9 cellular contexts compared by ENCODE assay signal in the genomic region with DNA sequence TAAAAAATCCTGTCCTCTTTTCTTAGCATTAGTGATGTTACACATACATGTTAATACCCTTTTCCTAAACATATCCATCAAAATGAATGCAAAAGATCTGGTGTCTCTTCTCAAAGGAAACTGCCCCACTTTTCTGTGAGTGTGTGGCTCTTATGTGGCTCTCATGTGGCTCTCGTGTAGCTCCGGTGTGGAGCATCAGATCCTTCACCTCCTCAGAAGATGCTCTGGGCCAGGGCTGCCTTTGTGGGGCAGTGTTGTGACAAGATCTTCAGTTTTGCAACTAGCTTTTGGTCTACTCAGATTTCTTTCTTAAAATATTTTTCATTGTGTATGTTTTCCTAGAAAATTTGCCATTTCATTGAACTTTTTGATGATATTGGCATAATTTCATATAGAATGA. TPM values are rescaled to one million over a fixed set of nuclear protein-coding genes. Genes with fewer than 3 reads are reported as not detected.
DNase-seq lines count a peak whose midpoint lies in the region; ATAC-seq and TF ChIP-seq lines count a peak whose summit lies in the region.
"Had no signal": no experiment of that assay in that cellular context is flagged by ENCODE, and none has a peak within 500 bp of the region (broad histone marks: within the 10 kb centered on the region; RNA-seq: fewer than 3 reads in every experiment).

No MANE protein-coding gene starts in this region.

- H4K91ac ChIP-seq in neuronal stem cell (ENCODE audit: low read depth, low read length, poor library complexity) = no peak overlapping the region

- H3K4ac ChIP-seq in neuronal stem cell (ENCODE audit: low read length) = no peak overlapping the region

- no peaks in the 10 kb centered on the region for H3K36me3 ChIP-seq in MG63
- no peaks in the 10 kb centered on the region for H3K36me3 ChIP-seq in brain microvascular endothelial cell (replicated peaks)
- H3K36me3 ChIP-seq in mucosa of descending colon (ENCODE audit: low read depth) = no peaks in the 10 kb centered on the region
- H3K36me3 ChIP-seq in neuronal stem cell (replicated peaks in 1 of 2; ENCODE audit: control insufficient read depth in 2 of 2, insufficient read depth in 2 of 2, low read length in 2 of 2) = no peaks in the 10 kb centered on the region

- no peak overlapping the region for H3K9ac ChIP-seq in neuronal stem cell (ENCODE audit: low read depth, low read length, poor library complexity)
- H3K9ac ChIP-seq: KMS-11 had no signal

- no peak overlapping the region for H2BK5ac ChIP-seq in neuronal stem cell (ENCODE audit: low read length)

- no peak overlapping the region for H2AK5ac ChIP-seq in neuronal stem cell (ENCODE audit: low read depth, low read length)

- no peak overlapping the region for H3K23ac ChIP-seq in neuronal stem cell (ENCODE audit: low read depth, low read length, poor library complexity)

- no peaks in the 10 kb centered on the region for H3K4me1 ChIP-seq in mucosa of descending colon (ENCODE audit: low read depth)
- peaks cover 0 to 3% of the 10 kb centered on the region in 2 donors for H3K4me1 ChIP-seq in neuronal stem cell (ENCODE audit: control insufficient read depth in 2 of 2, insufficient read depth in 1 of 2, low read depth in 1 of 2, low read length in 2 of 2)

- no peak overlapping the region for H2BK120ac ChIP-seq in neuronal stem cell (ENCODE audit: low read depth, low read length)

- H3K79me1 ChIP-seq in neuronal stem cell (ENCODE audit: low read depth, low read length) = no peaks in the 10 kb centered on the region

- no peak overlapping the region for H2BK12ac ChIP-seq in neuronal stem cell (ENCODE audit: low read length)

- no peak overlapping the region for H2AFZ ChIP-seq in neuronal stem cell (ENCODE audit: low read length)

- WGBS in neuronal stem cell (ENCODE audit: extremely low coverage in 2 of 2, insufficient read length in 2 of 2, insufficient replicate concordance in 1 of 2), 2 donors = no CpG with 5 or more reads among the region's 2 CpGs

- H3K14ac ChIP-seq in neuronal stem cell (ENCODE audit: low read length) = no peak overlapping the region

- intact Hi-C loops in mucosa of descending colon (cut with DNase I, micrococcal nuclease) = no loop called here

- no peak overlapping the region for H3K18ac ChIP-seq in neuronal stem cell (ENCODE audit: low read length)

- H4K8ac ChIP-seq in neuronal stem cell (ENCODE audit: low read depth, low read length) = no peak overlapping the region

- DNase-seq in Daoy (ENCODE audit: low read depth) (peak; percentile 27), MG63 (peak; percentile 19), brain microvascular endothelial cell (peak; percentile 28), mucosa of descending colon (peak in 1 of 3 donors; percentile 19), OCI-M2 (lab: John Stamatoyannopoulos, UW; ENCODE audit: unreplicated experiment) (no peak), neuronal stem cell (ENCODE audit: low spot score) (no peak), NCI-H146 (lab: John Stamatoyannopoulos, UW) (no peak)

- TF ChIP-seq CTCF in brain microvascular endothelial cell (IDR thresholded peaks at IDR 0.05; ENCODE audit: low read depth, low read length, missing control alignments) = peak; percentile 66
- TF ChIP-seq CTCF in mucosa of descending colon (IDR thresholded peaks at IDR 0.05) = no peak

- H3K4me2 ChIP-seq in neuronal stem cell (ENCODE audit: insufficient read depth, low read length, poor library complexity, severe bottlenecking) = no peak overlapping the region
- H3K4me2 ChIP-seq: KMS-11 had no signal

- no peak overlapping the region for H2BK15ac ChIP-seq in neuronal stem cell (ENCODE audit: low read length)

- H3K9me3 ChIP-seq in MG63 (no peaks in the 10 kb centered on the region), mucosa of descending colon (no peaks in the 10 kb centered on the region), neuronal stem cell (replicated peaks in 1 of 2; ENCODE audit: control insufficient read depth in 2 of 2, insufficient read depth in 1 of 2, low read depth in 1 of 2, low read length in 2 of 2) (no peaks in the 10 kb centered on the region)

- ATAC-seq in mucosa of descending colon = peak; percentile 47
- ATAC-seq in GM19452 (IDR thresholded peaks at IDR 0.05; ENCODE audit: unreplicated experiment) = no peak

- H3K27me3 ChIP-seq in MG63 (no peaks in the 10 kb centered on the region), brain microvascular endothelial cell (replicated peaks) (no peaks in the 10 kb centered on the region), neuronal stem cell (ENCODE audit: control insufficient read depth in 3 of 3, insufficient read depth in 3 of 3, low read depth in 1 of 3, low read length in 3 of 3) (no peaks in the 10 kb centered on the region)

- H3K27ac ChIP-seq in brain microvascular endothelial cell = no peak overlapping the region
- H3K27ac ChIP-seq in neuronal stem cell (replicated peaks; ENCODE audit: low read length) = no peak overlapping the region
- H3K27ac ChIP-seq: KMS-11 had no signal

- in situ Hi-C loops in brain microvascular endothelial cell (cut with HindIII; ENCODE audit: low pct_ligation_motif_present, low sequenced_read_pairs) = no loop called here

- H3K4me3 ChIP-seq in MG63 = no peak overlapping the region
- no peak overlapping the region for H3K4me3 ChIP-seq in brain microvascular endothelial cell (ENCODE audit: low read depth, low read length)
- H3K4me3 ChIP-seq in mucosa of descending colon = no peak overlapping the region
- H3K4me3 ChIP-seq in neuronal stem cell (ENCODE audit: low read length in 2 of 2) = no peak overlapping the region

RNA-seq across cellular contexts. Expression of a gene that starts 19.3 kb away (rescaled TPM):
- 3.5 and 14.0 TPM in 2 replicates for total RNA-seq in Daoy (2014; rRNA removed; shearing (Covaris generic))
- total RNA-seq in MG63 (2014; rRNA removed; shearing (Covaris generic); ENCODE audit: low replicate concordance) = 0.57 and 1.9 TPM in 2 replicates
- total RNA-seq in mucosa of descending colon = 10 to 100 TPM in 1 of 3 donors, 1 to 10 TPM in 2; 5.4 to 14.2 (median 8.6) TPM
- 4.6 TPM for polyA plus RNA-seq in neuronal stem cell (2013, experiment 1 of 2)
- 4.7 TPM for polyA plus RNA-seq in neuronal stem cell (2013, experiment 2 of 2)

Comparison
In these comparisons a context has a peak if more than half of its experiments do, and no peak if none do; other contexts are left out.
1. DNase-seq: peak in Daoy (single experiment), MG63 (single experiment) and brain microvascular endothelial cell (single experiment); none in OCI-M2 (single experiment), neuronal stem cell (single experiment) and NCI-H146 (single experiment).